Comparison of ENCODE assay signal across 1 cellular context in the genomic region with DNA sequence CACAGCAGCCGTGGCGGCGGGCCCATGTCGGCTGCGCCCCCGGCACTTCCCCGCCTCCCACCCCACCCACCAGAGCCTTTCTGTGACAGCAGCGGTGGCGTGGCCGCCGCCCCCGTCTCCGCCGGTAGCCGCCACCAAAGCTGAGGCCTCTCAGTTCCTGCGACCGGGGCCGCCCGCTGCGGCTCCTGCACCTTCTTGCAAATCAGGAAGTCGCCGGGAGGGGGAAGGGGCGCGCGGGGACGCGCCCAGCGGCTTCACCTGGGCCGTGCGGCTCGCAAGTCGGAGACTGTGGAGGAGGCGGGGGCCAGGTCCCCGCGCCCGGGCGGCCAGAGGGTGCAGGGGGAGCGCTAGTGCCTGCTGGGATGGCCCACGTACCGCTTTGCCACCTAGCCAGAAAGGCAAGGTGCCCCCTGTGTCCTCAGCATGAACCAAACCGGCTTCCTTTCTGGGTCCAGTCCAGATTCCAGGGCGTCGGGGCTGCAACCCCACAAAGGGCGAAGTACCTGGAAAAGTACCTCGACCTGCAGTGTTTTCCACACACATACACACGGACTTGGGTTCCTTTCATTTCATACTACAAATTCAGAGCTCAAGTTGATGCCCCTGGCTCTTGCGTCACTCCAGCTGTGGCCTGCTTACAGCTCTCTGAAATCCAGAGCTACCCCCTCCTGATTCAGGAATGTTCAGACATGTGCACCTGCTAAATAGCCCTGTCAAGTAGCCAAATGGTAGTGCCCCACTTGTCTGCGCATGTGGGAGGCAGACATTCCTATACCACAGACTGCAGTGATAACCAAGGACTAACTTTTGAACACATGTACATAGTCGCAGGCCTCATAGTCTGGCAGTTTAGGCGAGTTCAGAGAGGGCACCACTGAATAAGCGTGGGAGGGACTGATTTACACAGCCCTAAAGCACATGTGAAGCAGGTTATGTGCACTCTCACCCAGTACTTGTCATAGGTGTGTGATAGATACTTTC.
TF ChIP-seq lines count a peak whose summit lies in the region.

A gene with protein sequence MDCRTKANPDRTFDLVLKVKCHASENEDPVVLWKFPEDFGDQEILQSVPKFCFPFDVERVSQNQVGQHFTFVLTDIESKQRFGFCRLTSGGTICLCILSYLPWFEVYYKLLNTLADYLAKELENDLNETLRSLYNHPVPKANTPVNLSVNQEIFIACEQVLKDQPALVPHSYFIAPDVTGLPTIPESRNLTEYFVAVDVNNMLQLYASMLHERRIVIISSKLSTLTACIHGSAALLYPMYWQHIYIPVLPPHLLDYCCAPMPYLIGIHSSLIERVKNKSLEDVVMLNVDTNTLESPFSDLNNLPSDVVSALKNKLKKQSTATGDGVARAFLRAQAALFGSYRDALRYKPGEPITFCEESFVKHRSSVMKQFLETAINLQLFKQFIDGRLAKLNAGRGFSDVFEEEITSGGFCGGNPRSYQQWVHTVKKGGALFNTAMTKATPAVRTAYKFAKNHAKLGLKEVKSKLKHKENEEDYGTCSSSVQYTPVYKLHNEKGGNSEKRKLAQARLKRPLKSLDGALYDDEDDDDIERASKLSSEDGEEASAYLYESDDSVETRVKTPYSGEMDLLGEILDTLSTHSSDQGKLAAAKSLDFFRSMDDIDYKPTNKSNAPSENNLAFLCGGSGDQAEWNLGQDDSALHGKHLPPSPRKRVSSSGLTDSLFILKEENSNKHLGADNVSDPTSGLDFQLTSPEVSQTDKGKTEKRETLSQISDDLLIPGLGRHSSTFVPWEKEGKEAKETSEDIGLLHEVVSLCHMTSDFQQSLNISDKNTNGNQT (minus strand): TSS at position 199 of the 981 bp plus-strand sequence. CDS start 325 bp downstream, outside the sequence.

TF ChIP-seq in K562, 482 proteins besides CTCF, POLR2A, EP300 and RAD21 (continued from another document and continues in another):
- TF ChIP-seq, protein P1, sequence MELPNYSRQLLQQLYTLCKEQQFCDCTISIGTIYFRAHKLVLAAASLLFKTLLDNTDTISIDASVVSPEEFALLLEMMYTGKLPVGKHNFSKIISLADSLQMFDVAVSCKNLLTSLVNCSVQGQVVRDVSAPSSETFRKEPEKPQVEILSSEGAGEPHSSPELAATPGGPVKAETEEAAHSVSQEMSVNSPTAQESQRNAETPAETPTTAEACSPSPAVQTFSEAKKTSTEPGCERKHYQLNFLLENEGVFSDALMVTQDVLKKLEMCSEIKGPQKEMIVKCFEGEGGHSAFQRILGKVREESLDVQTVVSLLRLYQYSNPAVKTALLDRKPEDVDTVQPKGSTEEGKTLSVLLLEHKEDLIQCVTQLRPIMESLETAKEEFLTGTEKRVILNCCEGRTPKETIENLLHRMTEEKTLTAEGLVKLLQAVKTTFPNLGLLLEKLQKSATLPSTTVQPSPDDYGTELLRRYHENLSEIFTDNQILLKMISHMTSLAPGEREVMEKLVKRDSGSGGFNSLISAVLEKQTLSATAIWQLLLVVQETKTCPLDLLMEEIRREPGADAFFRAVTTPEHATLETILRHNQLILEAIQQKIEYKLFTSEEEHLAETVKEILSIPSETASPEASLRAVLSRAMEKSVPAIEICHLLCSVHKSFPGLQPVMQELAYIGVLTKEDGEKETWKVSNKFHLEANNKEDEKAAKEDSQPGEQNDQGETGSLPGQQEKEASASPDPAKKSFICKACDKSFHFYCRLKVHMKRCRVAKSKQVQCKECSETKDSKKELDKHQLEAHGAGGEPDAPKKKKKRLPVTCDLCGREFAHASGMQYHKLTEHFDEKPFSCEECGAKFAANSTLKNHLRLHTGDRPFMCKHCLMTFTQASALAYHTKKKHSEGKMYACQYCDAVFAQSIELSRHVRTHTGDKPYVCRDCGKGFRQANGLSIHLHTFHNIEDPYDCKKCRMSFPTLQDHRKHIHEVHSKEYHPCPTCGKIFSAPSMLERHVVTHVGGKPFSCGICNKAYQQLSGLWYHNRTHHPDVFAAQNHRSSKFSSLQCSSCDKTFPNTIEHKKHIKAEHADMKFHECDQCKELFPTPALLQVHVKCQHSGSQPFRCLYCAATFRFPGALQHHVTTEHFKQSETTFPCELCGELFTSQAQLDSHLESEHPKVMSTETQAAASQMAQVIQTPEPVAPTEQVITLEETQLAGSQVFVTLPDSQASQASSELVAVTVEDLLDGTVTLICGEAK (IDR thresholded peaks at IDR 0.05) = 0 out of 2 replicates have a peak, but pooled peaks have one; percentile 14
- TF ChIP-seq, protein P1 (CRISPR knock-in tag; IDR thresholded peaks at IDR 0.05) = no peak
- TF ChIP-seq PTRF (tag; IDR thresholded peaks at IDR 0.05) (no peak), KLF16 (IDR thresholded peaks at IDR 0.05) (0 out of 2 replicates have a peak, but pooled peaks have one; percentile 40), GTF2A2 (tag; IDR thresholded peaks at IDR 0.05) (no peak), MAFK (IDR thresholded peaks at IDR 0.05; ENCODE audit: low read length) (no peak), PHF20 (IDR thresholded peaks at IDR 0.05; ENCODE audit: partially characterized antibody) (peak; percentile 48), BACH1 (tag; IDR thresholded peaks at IDR 0.05) (no peak), RFX5 (IDR thresholded peaks at IDR 0.05; ENCODE audit: low read depth, low read length) (no peak), ZFX (CRISPR knock-in tag; IDR thresholded peaks at IDR 0.05) (peak; percentile 92), ZNF764 (CRISPR knock-in tag; IDR thresholded peaks at IDR 0.05; ENCODE audit: low read depth) (no peak), FOXJ2 (tag; IDR thresholded peaks at IDR 0.05) (no peak), KLF10 (CRISPR knock-in tag; IDR thresholded peaks at IDR 0.05) (no peak), YBX1 (IDR thresholded peaks at IDR 0.05) (no peak), SAP30 (IDR thresholded peaks at IDR 0.05; ENCODE audit: borderline replicate concordance, insufficient read depth, low read depth, low read length, poor library complexity, severe bottlenecking) (no peak), RBM17 (IDR thresholded peaks at IDR 0.05; ENCODE audit: borderline replicate concordance, low read depth, low read length) (no peak), U2AF2 (optimal IDR thresholded peaks at IDR 0.05; ENCODE audit: low read depth, low read length) (no peak), SNRNP70 (optimal IDR thresholded peaks at IDR 0.05; ENCODE audit: low read depth, low read length) (no peak), RFX7 (CRISPR knock-in tag; IDR thresholded peaks at IDR 0.05) (no peak), BRF1 (IDR thresholded peaks at IDR 0.05; ENCODE audit: borderline replicate concordance, extremely low read depth, insufficient read length) (no peak), SRF (CRISPR knock-in tag; IDR thresholded peaks at IDR 0.05) (peak in 1 of 2 experiments; percentile 54; a peak in 1 of 4 replicates), NFIX (CRISPR knock-in tag; IDR thresholded peaks at IDR 0.05; ENCODE audit: low read depth) (no peak), CCNT2 (IDR thresholded peaks at IDR 0.05; ENCODE audit: borderline replicate concordance, extremely low read depth, insufficient read length, low read depth, low read length) (peak; percentile 77), ETS2 (tag; IDR thresholded peaks at IDR 0.05; ENCODE audit: borderline replicate concordance, poor library complexity, severe bottlenecking) (no peak)
- TF ChIP-seq, protein P2, sequence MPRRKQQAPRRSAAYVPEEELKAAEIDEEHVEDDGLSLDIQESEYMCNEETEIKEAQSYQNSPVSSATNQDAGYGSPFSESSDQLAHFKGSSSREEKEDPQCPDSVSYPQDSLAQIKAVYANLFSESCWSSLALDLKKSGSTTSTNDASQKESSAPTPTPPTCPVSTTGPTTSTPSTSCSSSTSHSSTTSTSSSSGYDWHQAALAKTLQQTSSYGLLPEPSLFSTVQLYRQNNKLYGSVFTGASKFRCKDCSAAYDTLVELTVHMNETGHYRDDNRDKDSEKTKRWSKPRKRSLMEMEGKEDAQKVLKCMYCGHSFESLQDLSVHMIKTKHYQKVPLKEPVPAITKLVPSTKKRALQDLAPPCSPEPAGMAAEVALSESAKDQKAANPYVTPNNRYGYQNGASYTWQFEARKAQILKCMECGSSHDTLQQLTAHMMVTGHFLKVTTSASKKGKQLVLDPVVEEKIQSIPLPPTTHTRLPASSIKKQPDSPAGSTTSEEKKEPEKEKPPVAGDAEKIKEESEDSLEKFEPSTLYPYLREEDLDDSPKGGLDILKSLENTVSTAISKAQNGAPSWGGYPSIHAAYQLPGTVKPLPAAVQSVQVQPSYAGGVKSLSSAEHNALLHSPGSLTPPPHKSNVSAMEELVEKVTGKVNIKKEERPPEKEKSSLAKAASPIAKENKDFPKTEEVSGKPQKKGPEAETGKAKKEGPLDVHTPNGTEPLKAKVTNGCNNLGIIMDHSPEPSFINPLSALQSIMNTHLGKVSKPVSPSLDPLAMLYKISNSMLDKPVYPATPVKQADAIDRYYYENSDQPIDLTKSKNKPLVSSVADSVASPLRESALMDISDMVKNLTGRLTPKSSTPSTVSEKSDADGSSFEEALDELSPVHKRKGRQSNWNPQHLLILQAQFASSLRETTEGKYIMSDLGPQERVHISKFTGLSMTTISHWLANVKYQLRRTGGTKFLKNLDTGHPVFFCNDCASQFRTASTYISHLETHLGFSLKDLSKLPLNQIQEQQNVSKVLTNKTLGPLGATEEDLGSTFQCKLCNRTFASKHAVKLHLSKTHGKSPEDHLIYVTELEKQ (CRISPR knock-in tag; IDR thresholded peaks at IDR 0.05) = no peak
- TF ChIP-seq, protein P3, sequence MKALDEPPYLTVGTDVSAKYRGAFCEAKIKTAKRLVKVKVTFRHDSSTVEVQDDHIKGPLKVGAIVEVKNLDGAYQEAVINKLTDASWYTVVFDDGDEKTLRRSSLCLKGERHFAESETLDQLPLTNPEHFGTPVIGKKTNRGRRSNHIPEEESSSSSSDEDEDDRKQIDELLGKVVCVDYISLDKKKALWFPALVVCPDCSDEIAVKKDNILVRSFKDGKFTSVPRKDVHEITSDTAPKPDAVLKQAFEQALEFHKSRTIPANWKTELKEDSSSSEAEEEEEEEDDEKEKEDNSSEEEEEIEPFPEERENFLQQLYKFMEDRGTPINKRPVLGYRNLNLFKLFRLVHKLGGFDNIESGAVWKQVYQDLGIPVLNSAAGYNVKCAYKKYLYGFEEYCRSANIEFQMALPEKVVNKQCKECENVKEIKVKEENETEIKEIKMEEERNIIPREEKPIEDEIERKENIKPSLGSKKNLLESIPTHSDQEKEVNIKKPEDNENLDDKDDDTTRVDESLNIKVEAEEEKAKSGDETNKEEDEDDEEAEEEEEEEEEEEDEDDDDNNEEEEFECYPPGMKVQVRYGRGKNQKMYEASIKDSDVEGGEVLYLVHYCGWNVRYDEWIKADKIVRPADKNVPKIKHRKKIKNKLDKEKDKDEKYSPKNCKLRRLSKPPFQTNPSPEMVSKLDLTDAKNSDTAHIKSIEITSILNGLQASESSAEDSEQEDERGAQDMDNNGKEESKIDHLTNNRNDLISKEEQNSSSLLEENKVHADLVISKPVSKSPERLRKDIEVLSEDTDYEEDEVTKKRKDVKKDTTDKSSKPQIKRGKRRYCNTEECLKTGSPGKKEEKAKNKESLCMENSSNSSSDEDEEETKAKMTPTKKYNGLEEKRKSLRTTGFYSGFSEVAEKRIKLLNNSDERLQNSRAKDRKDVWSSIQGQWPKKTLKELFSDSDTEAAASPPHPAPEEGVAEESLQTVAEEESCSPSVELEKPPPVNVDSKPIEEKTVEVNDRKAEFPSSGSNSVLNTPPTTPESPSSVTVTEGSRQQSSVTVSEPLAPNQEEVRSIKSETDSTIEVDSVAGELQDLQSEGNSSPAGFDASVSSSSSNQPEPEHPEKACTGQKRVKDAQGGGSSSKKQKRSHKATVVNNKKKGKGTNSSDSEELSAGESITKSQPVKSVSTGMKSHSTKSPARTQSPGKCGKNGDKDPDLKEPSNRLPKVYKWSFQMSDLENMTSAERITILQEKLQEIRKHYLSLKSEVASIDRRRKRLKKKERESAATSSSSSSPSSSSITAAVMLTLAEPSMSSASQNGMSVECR (CRISPR knock-in tag; IDR thresholded peaks at IDR 0.05) = 0 out of 2 replicates have a peak, but pooled peaks have one; percentile 81
- TF ChIP-seq, protein P4, sequence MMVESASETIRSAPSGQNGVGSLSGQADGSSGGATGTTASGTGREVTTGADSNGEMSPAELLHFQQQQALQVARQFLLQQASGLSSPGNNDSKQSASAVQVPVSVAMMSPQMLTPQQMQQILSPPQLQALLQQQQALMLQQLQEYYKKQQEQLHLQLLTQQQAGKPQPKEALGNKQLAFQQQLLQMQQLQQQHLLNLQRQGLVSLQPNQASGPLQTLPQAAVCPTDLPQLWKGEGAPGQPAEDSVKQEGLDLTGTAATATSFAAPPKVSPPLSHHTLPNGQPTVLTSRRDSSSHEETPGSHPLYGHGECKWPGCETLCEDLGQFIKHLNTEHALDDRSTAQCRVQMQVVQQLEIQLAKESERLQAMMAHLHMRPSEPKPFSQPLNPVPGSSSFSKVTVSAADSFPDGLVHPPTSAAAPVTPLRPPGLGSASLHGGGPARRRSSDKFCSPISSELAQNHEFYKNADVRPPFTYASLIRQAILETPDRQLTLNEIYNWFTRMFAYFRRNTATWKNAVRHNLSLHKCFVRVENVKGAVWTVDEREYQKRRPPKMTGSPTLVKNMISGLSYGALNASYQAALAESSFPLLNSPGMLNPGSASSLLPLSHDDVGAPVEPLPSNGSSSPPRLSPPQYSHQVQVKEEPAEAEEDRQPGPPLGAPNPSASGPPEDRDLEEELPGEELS (CRISPR knock-in tag; IDR thresholded peaks at IDR 0.05; ENCODE audit: borderline replicate concordance) = no peak
- TF ChIP-seq, protein P5, sequence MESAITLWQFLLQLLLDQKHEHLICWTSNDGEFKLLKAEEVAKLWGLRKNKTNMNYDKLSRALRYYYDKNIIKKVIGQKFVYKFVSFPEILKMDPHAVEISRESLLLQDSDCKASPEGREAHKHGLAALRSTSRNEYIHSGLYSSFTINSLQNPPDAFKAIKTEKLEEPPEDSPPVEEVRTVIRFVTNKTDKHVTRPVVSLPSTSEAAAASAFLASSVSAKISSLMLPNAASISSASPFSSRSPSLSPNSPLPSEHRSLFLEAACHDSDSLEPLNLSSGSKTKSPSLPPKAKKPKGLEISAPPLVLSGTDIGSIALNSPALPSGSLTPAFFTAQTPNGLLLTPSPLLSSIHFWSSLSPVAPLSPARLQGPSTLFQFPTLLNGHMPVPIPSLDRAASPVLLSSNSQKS (CRISPR knock-in tag; IDR thresholded peaks at IDR 0.05) = no peak
